1 cellular context compared by ENCODE assay signal in genomic region chr7:1883031-1883761, GRCh38.
TF ChIP-seq lines count a peak whose summit lies in the region.

No MANE protein-coding gene starts in this region.

TF ChIP-seq in WTC11, 78 proteins besides CTCF, POLR2A, EP300 and RAD21 (continued from another document):
- TF ChIP-seq PRRX2 (CRISPR knock-in tag; IDR thresholded peaks at IDR 0.05) (no peak), NR1H2 (CRISPR knock-in tag; IDR thresholded peaks at IDR 0.05) (no peak), NFYB (CRISPR knock-in tag; conservative IDR thresholded peaks at IDR 0.05; ENCODE audit: low read depth) (no peak), IRF2 (CRISPR knock-in tag; IDR thresholded peaks at IDR 0.05; ENCODE audit: borderline replicate concordance, low read depth) (no peak), CREM (CRISPR knock-in tag; IDR thresholded peaks at IDR 0.05) (no peak), ZNF138 (CRISPR knock-in tag; conservative IDR thresholded peaks at IDR 0.05) (no peak), GRHL2 (CRISPR knock-in tag; IDR thresholded peaks at IDR 0.05; ENCODE audit: insufficient replicate concordance, severe bottlenecking) (no peak), ZNF423 (CRISPR knock-in tag; IDR thresholded peaks at IDR 0.05) (no peak), MAX (CRISPR knock-in tag; IDR thresholded peaks at IDR 0.05) (no peak)
